ENCODE assay signal across 2 cellular contexts in genomic region chr19:1098177-1099051, GRCh38.
TF ChIP-seq lines count a peak whose summit lies in the region.

No MANE protein-coding gene starts in this region.

TF ChIP-seq in HepG2, 621 proteins besides CTCF, POLR2A, EP300 and RAD21 (continues in another document):
- TF ChIP-seq HMGXB3 (CRISPR knock-in tag; IDR thresholded peaks at IDR 0.05; ENCODE audit: borderline replicate concordance) (no peak), PLSCR1 (CRISPR knock-in tag; IDR thresholded peaks at IDR 0.05; ENCODE audit: borderline replicate concordance) (no peak), ZNF33B (CRISPR knock-in tag; IDR thresholded peaks at IDR 0.05) (no peak), HES4 (CRISPR knock-in tag; IDR thresholded peaks at IDR 0.05; ENCODE audit: borderline replicate concordance) (0 out of 2 replicates have a peak, but pooled peaks have one; percentile 33), KMT2A (CRISPR knock-in tag; IDR thresholded peaks at IDR 0.05) (peak; percentile 15; the same call in 1 of the 2 replicates), TFE3 (CRISPR knock-in tag; IDR thresholded peaks at IDR 0.05) (peak; percentile 51; the same call in 1 of the 2 replicates), MIER3 (CRISPR knock-in tag; IDR thresholded peaks at IDR 0.05; ENCODE audit: borderline replicate concordance) (no peak; the same call in 1 of the 2 replicates), ATF5 (CRISPR knock-in tag; IDR thresholded peaks at IDR 0.05; ENCODE audit: low read depth) (no peak), ZBTB1 (CRISPR knock-in tag; IDR thresholded peaks at IDR 0.05; ENCODE audit: borderline replicate concordance) (no peak), ZNF251 (CRISPR knock-in tag; IDR thresholded peaks at IDR 0.05) (no peak), REPIN1 (CRISPR knock-in tag; IDR thresholded peaks at IDR 0.05; ENCODE audit: borderline replicate concordance, low read depth) (peak; percentile 77), ZNF276 (CRISPR knock-in tag; IDR thresholded peaks at IDR 0.05; ENCODE audit: low read depth) (peak; percentile 79), HMG20A (CRISPR knock-in tag; IDR thresholded peaks at IDR 0.05; ENCODE audit: borderline replicate concordance) (no peak)

TF ChIP-seq in SK-N-SH treated with all-trans-retinoic acid at 6 μM for 48 hours, 23 proteins besides CTCF, POLR2A, EP300 and RAD21:
- TF ChIP-seq ARNTL (CRISPR knock-in tag; IDR thresholded peaks at IDR 0.05; ENCODE audit: borderline replicate concordance, low read depth) (no peak), ESRRG (CRISPR knock-in tag; IDR thresholded peaks at IDR 0.05) (no peak)
